In genomic region chr13:112488343-112489050, GRCh38 we compare ENCODE assay signal across 1 cellular context.
TF ChIP-seq lines count a peak whose summit lies in the region.

No MANE protein-coding gene starts in this region.

TF ChIP-seq in GM12878, 131 proteins besides CTCF, POLR2A, EP300 and RAD21:
- peak; percentile 23; the same call in 1 of the 2 replicates for TF ChIP-seq CBFB (IDR thresholded peaks at IDR 0.05; ENCODE audit: low read depth)
